Comparison of ENCODE assay signal across 1 cellular context in genomic region chr5:132342291-132343180, GRCh38.
TF ChIP-seq lines count a peak whose summit lies in the region.

No MANE protein-coding gene starts in this region.

TF ChIP-seq in GM12878, 131 proteins besides CTCF, POLR2A, EP300 and RAD21:
- no peak for TF ChIP-seq CBX3 (IDR thresholded peaks at IDR 0.05; ENCODE audit: borderline replicate concordance, low read depth)
- TF ChIP-seq ZBTB33 (IDR thresholded peaks at IDR 0.05) = no peak
- TF ChIP-seq NR2F1 (conservative IDR thresholded peaks at IDR 0.05) = no peak
- TF ChIP-seq IKZF1 (conservative IDR thresholded peaks at IDR 0.05) = no peak
- no peak for TF ChIP-seq ZBTB4 (CRISPR knock-in tag; IDR thresholded peaks at IDR 0.05)
- no peak for TF ChIP-seq NFYA (IDR thresholded peaks at IDR 0.05; ENCODE audit: borderline replicate concordance, low read depth, low read length)
